In genomic region chr18:56185126-56185525, GRCh38 we compare ENCODE assay signal across 29 cellular contexts.
A peak's percentile ranks its signal among the peaks of the same experiment; 100 is the strongest.
DNase-seq lines count a peak whose midpoint lies in the region; ATAC-seq and TF ChIP-seq lines count a peak whose summit lies in the region.
"Had no signal": no experiment of that assay in that cellular context is flagged by ENCODE, and none has a peak within 500 bp of the region (broad histone marks: within the 10 kb centered on the region; RNA-seq: fewer than 3 reads in every experiment).

No MANE protein-coding gene starts in this region.

- no peak for TF ChIP-seq CTCF in nephron progenitor cell (IDR thresholded peaks at IDR 0.05)

- no peak overlapping the region for H3K4me3 Mint-ChIP-seq in nephron progenitor cell
- H3K4me3 Mint-ChIP-seq: B cell; CD14-positive monocyte; CD4-positive, alpha-beta memory T cell; CD4-positive, alpha-beta T cell; CD4-positive, CD25-positive, alpha-beta regulatory T cell; CD8-positive, alpha-beta memory T cell; CD8-positive, alpha-beta T cell had no signal

- peak overlapping the region; percentile 57 for H3K27ac Mint-ChIP-seq in nephron progenitor cell
- H3K27ac Mint-ChIP-seq: B cell; CD14-positive monocyte; CD4-positive, alpha-beta memory T cell; CD4-positive, alpha-beta T cell; CD4-positive, CD25-positive, alpha-beta regulatory T cell; CD8-positive, alpha-beta memory T cell; CD8-positive, alpha-beta T cell had no signal

- peaks cover 22% of the 10 kb centered on the region for H3K4me1 Mint-ChIP-seq in nephron progenitor cell
- H3K4me1 Mint-ChIP-seq: CD14-positive monocyte; CD4-positive, alpha-beta memory T cell; CD4-positive, CD25-positive, alpha-beta regulatory T cell; CD8-positive, alpha-beta memory T cell had no signal

- intact Hi-C loops in head of caudate nucleus (cut with DNase I) = no loop called here
- intact Hi-C loops in left ventricle myocardium superior (cut with micrococcal nuclease) = no loop called here

- no peak for ATAC-seq in left ventricle myocardium superior
- ATAC-seq: A549; CD8-positive, alpha-beta T cell had no signal

- peaks cover 2% of the 10 kb centered on the region for H3K27me3 Mint-ChIP-seq in nephron progenitor cell (ENCODE audit: low read depth, poor library complexity)
- H3K27me3 Mint-ChIP-seq: B cell; CD4-positive, alpha-beta memory T cell; CD4-positive, alpha-beta T cell; CD4-positive, CD25-positive, alpha-beta regulatory T cell had no signal

- peaks cover 7% of the 10 kb centered on the region for H3K36me3 Mint-ChIP-seq in nephron progenitor cell (ENCODE audit: low read depth)
- H3K36me3 Mint-ChIP-seq: CD14-positive monocyte; CD4-positive, alpha-beta memory T cell; CD4-positive, CD25-positive, alpha-beta regulatory T cell; CD8-positive, alpha-beta memory T cell; CD8-positive, alpha-beta T cell had no signal

- peaks cover 36% of the 10 kb centered on the region for H3K9me3 Mint-ChIP-seq in nephron progenitor cell
- H3K9me3 Mint-ChIP-seq: CD8-positive, alpha-beta T cell had no signal

- peak in 25 of 42 donors; percentile 4 to 74 (median 34) for DNase-seq in head of caudate nucleus
- DNase-seq in nephron progenitor cell = no peak
- DNase-seq in putamen (ENCODE audit: low spot score) = peak; percentile 53
- DNase-seq in left ventricle myocardium superior = no peak
- no peak for DNase-seq in NCI-H526 treated with DMSO at 0.1 percent for 48 hours (lab: John Stamatoyannopoulos, UW)
- no peak for DNase-seq in NCI-H345 treated with DMSO at 0.1 percent for 48 hours (lab: John Stamatoyannopoulos, UW; ENCODE audit: unreplicated experiment)
- DNase-seq: 8988T; ACHN; AML-193; BE2C; C1 segment of cervical spinal cord; Caco-2; Calu3; CD4-positive, alpha-beta memory T cell; CD4-positive, alpha-beta T cell; CD4-positive, CD25-positive, alpha-beta regulatory T cell; CD8-positive, alpha-beta memory T cell; CD8-positive, alpha-beta T cell; COR-L47; DMS 273 treated with DMSO at 0.1 percent for 48 hours; DMS153; DMS53; DMS79; DMS79 treated with DMSO at 0.1 percent for 48 hours; DND-41; EL had no signal

Comparison
In these comparisons a context has a peak if more than half of its experiments do, and no peak if none do; other contexts are left out.
1. DNase-seq: peak in head of caudate nucleus (25 of 42) and putamen (single experiment); none in nephron progenitor cell (single experiment), left ventricle myocardium superior (single experiment), NCI-H526 treated with DMSO at 0.1 percent for 48 hours (single experiment) and NCI-H345 treated with DMSO at 0.1 percent for 48 hours (single experiment).